10 cellular contexts compared by ENCODE assay signal in the genomic region with DNA sequence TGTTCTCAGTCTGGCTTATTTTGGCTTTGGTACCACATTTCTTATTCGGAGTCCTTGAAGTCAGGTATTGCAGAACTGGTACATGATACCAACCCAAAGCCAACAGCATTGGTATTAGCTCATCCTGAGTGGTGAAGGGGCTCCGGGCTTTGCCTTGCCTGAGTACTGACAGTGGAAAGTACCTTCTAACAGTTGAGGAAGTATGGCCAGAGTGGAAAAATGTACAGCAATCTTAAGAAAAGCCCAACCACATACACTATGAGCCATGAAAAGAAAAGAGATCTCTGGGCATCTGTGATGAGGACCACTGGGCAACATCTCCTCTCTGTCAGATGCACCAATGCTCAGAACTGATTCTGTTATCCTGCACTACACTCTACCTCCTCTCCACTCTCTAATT. TPM values are rescaled to one million over a fixed set of nuclear protein-coding genes. Genes with fewer than 3 reads are reported as not detected.
DNase-seq lines count a peak whose midpoint lies in the region; ATAC-seq and TF ChIP-seq lines count a peak whose summit lies in the region.
"Had no signal": no experiment of that assay in that cellular context is flagged by ENCODE, and none has a peak within 500 bp of the region (broad histone marks: within the 10 kb centered on the region; RNA-seq: fewer than 3 reads in every experiment).

No MANE protein-coding gene starts in this region.

- intact Hi-C loops in activated CD4-positive, alpha-beta memory T cell treated with anti-CD3 and anti-CD28 coated beads for 36 hours (cut with micrococcal nuclease) = loop anchor here (2.0 kb wide), 1 partner anchor 123 kb away; no protein-coding TSS in a partner anchor
- intact Hi-C loops in upper lobe of right lung (cut with DNase I) = no loop called here

- H3K4me1 Mint-ChIP-seq in activated CD4-positive, alpha-beta memory T cell treated with anti-CD3 and anti-CD28 coated beads for 36 hours (ENCODE audit: low read depth) = peaks cover 92% of the 10 kb centered on the region

- no peaks in the 10 kb centered on the region for H3K9me3 Mint-ChIP-seq in activated CD4-positive, alpha-beta memory T cell treated with anti-CD3 and anti-CD28 coated beads for 36 hours

- no peaks in the 10 kb centered on the region for H3K27me3 ChIP-seq in upper lobe of right lung

- POLR2A ChIA-PET in activated CD4-positive, alpha-beta memory T cell treated with anti-CD3 and anti-CD28 coated beads for 36 hours (lab: Charles Lee) = interaction anchor here (4.8 to 10.9 kb wide), 3 partner anchors 5 to 14 kb away, joined by 30 to 239 read pairs (median 239); a partner anchor contains a TSS

- H3K9me3 ChIP-seq in upper lobe of right lung = no peaks in the 10 kb centered on the region

- H3K4me1 ChIP-seq in upper lobe of right lung = peaks cover 36% of the 10 kb centered on the region

- H3K4me3 Mint-ChIP-seq in activated CD4-positive, alpha-beta memory T cell treated with anti-CD3 and anti-CD28 coated beads for 36 hours = peak overlapping the region; percentile 62

- CTCF ChIA-PET in activated CD4-positive, alpha-beta memory T cell treated with anti-CD3 and anti-CD28 coated beads for 36 hours (lab: Charles Lee) = interaction anchor here (1.1 to 13.5 kb wide), 4 partner anchors 9 to 24 kb away, joined by 3 to 164 read pairs (median 4); no protein-coding TSS in a partner anchor

- no peak overlapping the region for H3K27ac ChIP-seq in upper lobe of right lung
- no peak overlapping the region for H3K27ac ChIP-seq in substantia nigra (ENCODE audit: low read depth, low read length, poor library complexity, severe bottlenecking)

- H3K36me3 ChIP-seq in upper lobe of right lung = peaks cover 6% of the 10 kb centered on the region

- H3K27ac Mint-ChIP-seq in activated CD4-positive, alpha-beta memory T cell treated with anti-CD3 and anti-CD28 coated beads for 36 hours = peak overlapping the region; percentile 86

- no peak for TF ChIP-seq CTCF in upper lobe of right lung (IDR thresholded peaks at IDR 0.05)

- ATAC-seq in HG03342 (IDR thresholded peaks at IDR 0.05; ENCODE audit: unreplicated experiment) (peak; percentile 30), upper lobe of right lung (peak; percentile 7)

- DNase-seq in stimulated activated CD4-positive, alpha-beta T cell treated with anti-CD3 and anti-CD28 coated beads, Interleukin-4, amount 100 ng/mL, for 24 hours = peak; percentile 47
- DNase-seq in stimulated activated CD4-positive, alpha-beta T cell treated with anti-CD3 and anti-CD28 coated beads, Interleukin-12 subunit alpha, Interleukin-12 subunit beta, amount 100 ng/mL, for 4 hours = no peak
- DNase-seq in activated CD4-positive, alpha-beta memory T cell treated with anti-CD3 and anti-CD28 coated beads for 36 hours = peak; percentile 62
- DNase-seq in upper lobe of right lung = no peak
- DNase-seq in T-helper 9 cell = no peak
- DNase-seq in NCI-H345 treated with DMSO at 0.1 percent for 48 hours (lab: John Stamatoyannopoulos, UW; ENCODE audit: unreplicated experiment) = no peak
- no peak for DNase-seq in substantia nigra (lab: John Stamatoyannopoulos, UW)
- DNase-seq: NCI-H69 had no signal

- H3K27me3 Mint-ChIP-seq in activated CD4-positive, alpha-beta memory T cell treated with anti-CD3 and anti-CD28 coated beads for 36 hours = no peaks in the 10 kb centered on the region

- peaks cover 79% of the 10 kb centered on the region for H3K36me3 Mint-ChIP-seq in activated CD4-positive, alpha-beta memory T cell treated with anti-CD3 and anti-CD28 coated beads for 36 hours

- no peak overlapping the region for H3K4me3 ChIP-seq in upper lobe of right lung

RNA-seq across cellular contexts. Expression of a gene that starts 8.3 kb away (rescaled TPM):
- total RNA-seq in activated CD4-positive, alpha-beta memory T cell treated with anti-CD3 and anti-CD28 coated beads for 36 hours = 1,000 to 10,000 TPM; 1,012 to 1,022 TPM
- total RNA-seq in upper lobe of right lung = 234 TPM

RNA-seq across cellular contexts. Expression of a gene that starts 38.1 kb away (rescaled TPM):
- under 1 TPM; 0.45 to 0.63 TPM for total RNA-seq in activated CD4-positive, alpha-beta memory T cell treated with anti-CD3 and anti-CD28 coated beads for 36 hours
- total RNA-seq in upper lobe of right lung = 0.29 TPM
- total RNA-seq: pulmonary artery endothelial cell had no signal

Comparison
In these comparisons a context has a peak if more than half of its experiments do, and no peak if none do; other contexts are left out.
1. DNase-seq: peak in stimulated activated CD4-positive, alpha-beta T cell treated with anti-CD3 and anti-CD28 coated beads, Interleukin-4, amount 100 ng/mL, for 24 hours (single experiment) and activated CD4-positive, alpha-beta memory T cell treated with anti-CD3 and anti-CD28 coated beads for 36 hours (single experiment); none in stimulated activated CD4-positive, alpha-beta T cell treated with anti-CD3 and anti-CD28 coated beads, Interleukin-12 subunit alpha, Interleukin-12 subunit beta, amount 100 ng/mL, for 4 hours (single experiment), upper lobe of right lung (single experiment), T-helper 9 cell (single experiment), NCI-H345 treated with DMSO at 0.1 percent for 48 hours (single experiment) and substantia nigra (0 of 49).